ENCODE assay signal across 1 cellular context in the genomic region with DNA sequence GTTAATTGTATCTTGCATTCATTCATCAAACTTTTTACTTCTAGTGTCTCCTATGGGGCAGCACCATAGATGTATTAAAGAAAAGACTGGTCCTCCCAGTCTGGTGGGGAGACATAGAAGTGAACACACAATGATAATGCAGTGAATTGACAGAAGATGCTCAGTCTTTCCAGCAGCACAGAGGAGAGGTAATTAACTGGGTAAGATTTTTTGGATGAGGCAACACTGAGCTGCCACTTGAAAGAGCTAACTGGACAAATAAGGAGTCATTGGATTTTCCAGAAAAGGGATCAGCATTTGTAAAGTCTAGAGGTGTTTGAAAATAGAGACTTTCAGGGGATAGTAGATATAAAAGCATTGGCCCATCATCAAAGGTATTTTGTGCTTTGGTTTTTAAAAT.
TF ChIP-seq lines count a peak whose summit lies in the region.

No MANE protein-coding gene starts in this region.

TF ChIP-seq in K562, 482 proteins besides CTCF, POLR2A, EP300 and RAD21:
- TF ChIP-seq, protein P1, sequence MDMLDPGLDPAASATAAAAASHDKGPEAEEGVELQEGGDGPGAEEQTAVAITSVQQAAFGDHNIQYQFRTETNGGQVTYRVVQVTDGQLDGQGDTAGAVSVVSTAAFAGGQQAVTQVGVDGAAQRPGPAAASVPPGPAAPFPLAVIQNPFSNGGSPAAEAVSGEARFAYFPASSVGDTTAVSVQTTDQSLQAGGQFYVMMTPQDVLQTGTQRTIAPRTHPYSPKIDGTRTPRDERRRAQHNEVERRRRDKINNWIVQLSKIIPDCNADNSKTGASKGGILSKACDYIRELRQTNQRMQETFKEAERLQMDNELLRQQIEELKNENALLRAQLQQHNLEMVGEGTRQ (CRISPR knock-in tag; IDR thresholded peaks at IDR 0.05), result no peak
- TF ChIP-seq CBX1 (IDR thresholded peaks at IDR 0.05; ENCODE audit: low read depth) (no peak), CEBPG (CRISPR knock-in tag; IDR thresholded peaks at IDR 0.05) (peak; percentile 74), CEBPG (tag; conservative IDR thresholded peaks at IDR 0.05 in 1 of 2, IDR thresholded peaks at IDR 0.05 in 1 of 2) (peak in 1 of 2 experiments; percentile 88; a peak in 2 of 4 replicates), ATF3 (IDR thresholded peaks at IDR 0.05) (peak; percentile 47; the same call in 1 of the 2 replicates), ATF3 (CRISPR knock-in tag; conservative IDR thresholded peaks at IDR 0.05) (no peak), SRF (CRISPR knock-in tag; IDR thresholded peaks at IDR 0.05) (peak in 1 of 2 experiments; percentile 45; a peak in 1 of 4 replicates)
